ENCODE assay signal across 24 cellular contexts in genomic region chrX:79415056-79415455, GRCh38. TPM values are rescaled to one million over a fixed set of nuclear protein-coding genes. Genes with fewer than 3 reads are reported as not detected.
"Had no signal": no experiment of that assay in that cellular context is flagged by ENCODE, and none has a peak within 500 bp of the region (broad histone marks: within the 10 kb centered on the region; RNA-seq: fewer than 3 reads in every experiment).

No MANE protein-coding gene starts in this region.

- H3K9me3 Mint-ChIP-seq: IgD-negative memory B cell had no signal

- H3K4me3 ChIP-seq: K562, SJCRH30 had no signal

- ATAC-seq: K562, Panc1, Right ventricle myocardium inferior had no signal

- H3K4me1 ChIP-seq: SJCRH30 had no signal

- FAIRE-seq: HTR-8/SVneo, K562 had no signal

- H3K27me3 Mint-ChIP-seq: IgD-negative memory B cell had no signal

- H3K4me3 Mint-ChIP-seq: IgD-negative memory B cell had no signal

- H3K27me3 ChIP-seq: SJCRH30 had no signal

- H3K27ac Mint-ChIP-seq: IgD-negative memory B cell had no signal

- DNase-seq: Kasumi-1, MM.1S, NCI-H1092 treated with DMSO at 0.1 percent for 48 hours, NCI-H1436, NCI-H187, NCI-H2029, NCI-H2081 treated with DMSO at 0.1 percent for 48 hours, NCI-H2171, NCI-H226, NCI-H446, NCI-H510A, NCI-H524 treated with DMSO at 0.1 percent for 48 hours, NCI-H69, NCI-H774, SHP77 treated with DMSO at 0.1 percent for 48 hours, SJCRH30 had no signal

- H3K36me3 ChIP-seq: SJCRH30 had no signal

- H3K36me3 Mint-ChIP-seq: IgD-negative memory B cell had no signal

- H3K9me3 ChIP-seq: SJCRH30 had no signal

- H3K27ac ChIP-seq: HL-60, KMS-11, SJCRH30 had no signal

RNA-seq across cellular contexts. Expression of gene ITM2A, which starts 47.9 kb away (rescaled TPM):
- total RNA-seq: M059J, SJCRH30 had no signal
